25 cellular contexts compared by ENCODE assay signal in the genomic region with DNA sequence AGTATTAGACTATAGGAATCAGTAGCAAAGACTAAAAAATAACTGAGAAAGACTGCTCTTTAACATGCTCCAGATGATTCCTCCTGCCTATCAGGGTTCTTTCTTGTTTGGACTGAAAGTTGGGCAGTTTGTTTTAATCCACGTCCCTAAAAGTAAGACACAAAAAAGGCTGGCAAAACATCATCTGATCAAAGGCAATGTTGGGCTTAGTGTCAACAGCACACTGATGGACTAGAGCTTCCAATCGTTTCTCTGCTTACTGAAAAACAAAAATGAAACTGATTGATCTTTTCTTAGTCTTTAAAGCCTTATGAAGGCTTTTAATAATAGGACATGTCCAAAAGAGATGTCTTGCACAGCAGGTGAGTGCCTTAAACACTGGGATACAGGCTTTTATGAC.
DNase-seq lines count a peak whose midpoint lies in the region; ATAC-seq, FAIRE-seq and TF ChIP-seq lines count a peak whose summit lies in the region.
"Had no signal": no experiment of that assay in that cellular context is flagged by ENCODE, and none has a peak within 500 bp of the region (broad histone marks: within the 10 kb centered on the region; RNA-seq: fewer than 3 reads in every experiment).

No MANE protein-coding gene starts in this region.

- H4K20me1 ChIP-seq in GM23338 (replicated peaks; ENCODE audit: insufficient read depth) (peaks cover 21% of the 10 kb centered on the region; the same call in 1 of the 2 replicates), H1 (replicated peaks in 1 of 2; ENCODE audit: control insufficient read depth in 1 of 2, insufficient read depth in 2 of 2, low read length in 2 of 2) (peaks cover 16 to 17% of the 10 kb centered on the region in 2 experiments)
- H4K20me1 ChIP-seq: BLaER1 treated with 17β-estradiol and CSF1 and Interleukin-3, amounts not matched to agents 10 nM and 100 nM had no signal

- TF ChIP-seq CTCF in GM23338 (conservative IDR thresholded peaks at IDR 0.05; ENCODE audit: low read depth in 2 of 2): no peak
- no peak for TF ChIP-seq CTCF in H1 (IDR thresholded peaks at IDR 0.05; ENCODE audit: control extremely low read depth in 1 of 3, insufficient read depth in 1 of 3, low read depth in 1 of 3, low read length in 3 of 3)
- TF ChIP-seq CTCF in adrenal gland (IDR thresholded peaks at IDR 0.05): no peak
- no peak for TF ChIP-seq CTCF in glutamatergic neuron (IDR thresholded peaks at IDR 0.05; ENCODE audit: partially characterized antibody, unreplicated experiment)

- H2BK20ac ChIP-seq in H1 (ENCODE audit: low read length): no peak overlapping the region

- intact Hi-C loops in adrenal gland (cut with DNase I): no loop called here

- H3K27me3 Mint-ChIP-seq in GM23338 (ENCODE audit: insufficient read depth, low read depth, poor library complexity) (peaks cover 27% of the 10 kb centered on the region), glutamatergic neuron (ENCODE audit: unreplicated experiment) (peaks cover 2% of the 10 kb centered on the region)
- H3K27me3 Mint-ChIP-seq: CD4-positive, alpha-beta T cell; CD8-positive, alpha-beta memory T cell had no signal

- H2AFZ ChIP-seq in GM23338: no peak overlapping the region
- no peak overlapping the region for H2AFZ ChIP-seq in H1 (ENCODE audit: low read length)
- H2AFZ ChIP-seq in neuron (ENCODE audit: low read depth, low read length): peak overlapping the region; percentile 61

- H2BK5ac ChIP-seq in H1 (ENCODE audit: low read depth, low read length): no peak overlapping the region

- no peak overlapping the region for H2BK120ac ChIP-seq in H1 (replicated peaks; ENCODE audit: low read depth, low read length)

- POLR2A ChIA-PET in H1 (lab: Charles Lee; ENCODE audit: partially characterized antibody): interaction anchor here (1.0 to 2.1 kb wide), 4 partner anchors 12 to 113 kb away, joined by 3 to 13 read pairs (median 3); no protein-coding TSS in a partner anchor

- ATAC-seq in GM23338: no peak
- ATAC-seq: GM12878, HCT116 had no signal

- H3K23me2 ChIP-seq in H1 (ENCODE audit: low read depth, low read length): peaks cover 11% of the 10 kb centered on the region

- no peak for TF ChIP-seq RAD21 in H1 (IDR thresholded peaks at IDR 0.05 in 1 of 2, conservative IDR thresholded peaks at IDR 0.05 in 1 of 2; ENCODE audit: low read depth in 2 of 2, low read length in 2 of 2)

- no peaks in the 10 kb centered on the region for H3K9me3 Mint-ChIP-seq in GM23338
- H3K9me3 Mint-ChIP-seq in glutamatergic neuron (ENCODE audit: unreplicated experiment): peaks cover 7% of the 10 kb centered on the region

- no peaks in the 10 kb centered on the region for H3K9me2 ChIP-seq in GM23338 (ENCODE audit: insufficient read depth)

- H3K4me1 ChIP-seq in GM23338 (ENCODE audit: insufficient read depth) (peaks cover 52% of the 10 kb centered on the region), HUES64 (ENCODE audit: insufficient read depth, low read length) (peaks cover 47% of the 10 kb centered on the region), H1 (replicated peaks in 1 of 4; ENCODE audit: control insufficient read depth in 3 of 4, insufficient read depth in 4 of 4, low read length in 3 of 4) (peaks cover 0 to 18% (median 7%) of the 10 kb centered on the region in 4 experiments; a peak in 3 of 7 replicates), neuron (ENCODE audit: insufficient read depth, low read length) (peaks cover 9% of the 10 kb centered on the region), adrenal gland (replicated peaks in 1 of 2) (no peaks in the 10 kb centered on the region)
- H3K4me1 ChIP-seq: BE2C; BLaER1 treated with 17β-estradiol and CSF1 and Interleukin-3, amounts not matched to agents 10 nM and 100 nM had no signal

- peaks cover 42% of the 10 kb centered on the region for H3K79me2 ChIP-seq in GM23338 (replicated peaks; ENCODE audit: insufficient read depth)
- H3K79me2 ChIP-seq in H1 (ENCODE audit: control insufficient read depth in 1 of 2, insufficient read depth in 2 of 2, low read length in 2 of 2): peaks cover 3 to 43% of the 10 kb centered on the region in 2 experiments; a peak in 3 of 4 replicates

- no peaks in the 10 kb centered on the region for H3K79me1 ChIP-seq in H1 (ENCODE audit: low read depth, low read length)

- H3K36me3 Mint-ChIP-seq in GM23338 (ENCODE audit: low read depth): peaks cover 57% of the 10 kb centered on the region
- H3K36me3 Mint-ChIP-seq in glutamatergic neuron (ENCODE audit: unreplicated experiment): no peaks in the 10 kb centered on the region
- H3K36me3 Mint-ChIP-seq: CD14-positive monocyte had no signal

- H3K9ac ChIP-seq in HUES64 (ENCODE audit: low read depth, low read length) (no peak overlapping the region), H1 (replicated peaks in 1 of 4; ENCODE audit: extremely low read depth in 1 of 4, low read depth in 3 of 4, low read length in 3 of 4) (no peak overlapping the region; a peak in 1 of 7 replicates)
- H3K9ac ChIP-seq: BLaER1 treated with 17β-estradiol and CSF1 and Interleukin-3, amounts not matched to agents 10 nM and 100 nM had no signal

- no peak overlapping the region for H3K18ac ChIP-seq in H1 (ENCODE audit: extremely low read depth, low read length)

- no peak overlapping the region for H3K14ac ChIP-seq in H1 (ENCODE audit: insufficient read length)

- peak overlapping the region; percentile 83 for H3K4me2 ChIP-seq in GM23338
- H3K4me2 ChIP-seq in H1 (ENCODE audit: insufficient read depth in 1 of 2, low read depth in 2 of 2, low read length in 2 of 2): no peak overlapping the region
- H3K4me2 ChIP-seq: BLaER1 treated with 17β-estradiol and CSF1 and Interleukin-3, amounts not matched to agents 10 nM and 100 nM had no signal

- CTCF ChIA-PET in H1 (lab: Charles Lee; ENCODE audit: partially characterized antibody): no interaction called here

- no peak overlapping the region for H3K23ac ChIP-seq in H1 (ENCODE audit: insufficient read length)

- 77% methylated on average over 2 of the region's 2 CpGs for WGBS in HUES64
- WGBS in H1 (ENCODE audit: extremely low coverage in 1 of 2, insufficient coverage in 1 of 2, insufficient read length in 1 of 2, insufficient replicate concordance in 2 of 2, low coverage in 1 of 2, low lambda C conversion rate in 2 of 2, missing lambda C conversion rate in 1 of 2), 2 experiments: 58% methylated on average over 2 of the region's 2 CpGs; no CpG with 5 or more reads in 1 of the 2 experiments
- 24 to 47% (median 39%) methylated on average over 2 of the region's 2 CpGs for WGBS in adrenal gland, 4 donors

- no peak overlapping the region for H3K4me3 ChIP-seq in GM23338
- no peak overlapping the region for H3K4me3 ChIP-seq in HUES64 (ENCODE audit: low read length)
- no peak overlapping the region for H3K4me3 ChIP-seq in H1 (ENCODE audit: extremely low read depth in 1 of 4, insufficient read depth in 2 of 4, low read depth in 3 of 4, low read length in 4 of 4)
- no peak overlapping the region for H3K4me3 ChIP-seq in neuron (ENCODE audit: low read length)
- no peak overlapping the region for H3K4me3 ChIP-seq in adrenal gland
- H3K4me3 ChIP-seq: BLaER1 treated with 17β-estradiol and CSF1 and Interleukin-3, amounts not matched to agents 10 nM and 100 nM; GM12878 had no signal

- H3K4ac ChIP-seq in H1 (replicated peaks; ENCODE audit: insufficient read length, low read depth, low read length): no peak overlapping the region

- no peak overlapping the region for H4K91ac ChIP-seq in H1 (replicated peaks; ENCODE audit: insufficient read length, low read length)

- TF ChIP-seq EP300 in H1 (IDR thresholded peaks at IDR 0.05; ENCODE audit: borderline replicate concordance in 1 of 2, low read depth in 2 of 2, low read length in 2 of 2): no peak

- peak overlapping the region; percentile 88 for H3K27ac Mint-ChIP-seq in GM23338
- H3K27ac Mint-ChIP-seq in glutamatergic neuron (ENCODE audit: unreplicated experiment): no peak overlapping the region
- H3K27ac Mint-ChIP-seq: CD14-positive monocyte; CD4-positive, alpha-beta T cell; CD8-positive, alpha-beta memory T cell had no signal

- DNase-seq in GM23338 (ENCODE audit: low spot score) (no peak), H1 (ENCODE audit: low read depth in 1 of 2, low spot score in 2 of 2) (no peak), ecto neural progenitor cell (ENCODE audit: low spot score) (no peak), adrenal gland (no peak), glutamatergic neuron (no peak), NCI-H1092 (lab: John Stamatoyannopoulos, UW) (no peak)
- DNase-seq: AML-193; BE2C; CD4-positive, alpha-beta T cell; CD8-positive, alpha-beta memory T cell; DMS 273 treated with DMSO at 0.1 percent for 48 hours; DMS79; EL; GDM1; GOT3; H7 had no signal

- H3K27me3 ChIP-seq in GM23338 (ENCODE audit: insufficient read depth) (no peaks in the 10 kb centered on the region), HUES64 (ENCODE audit: insufficient read depth, low read length) (no peaks in the 10 kb centered on the region), H1 (replicated peaks in 1 of 4; ENCODE audit: control insufficient read depth in 3 of 4, extremely low read depth in 1 of 4, insufficient read depth in 3 of 4, low read length in 3 of 4) (no peaks in the 10 kb centered on the region), neuron (ENCODE audit: insufficient read depth, low read length) (no peaks in the 10 kb centered on the region), adrenal gland (no peaks in the 10 kb centered on the region)
- H3K27me3 ChIP-seq: BE2C; BLaER1 treated with 17β-estradiol and CSF1 and Interleukin-3, amounts not matched to agents 10 nM and 100 nM had no signal

- H4K8ac ChIP-seq in H1 (ENCODE audit: extremely low read depth, insufficient read depth, low read length): no peak overlapping the region

- no peak overlapping the region for H4K5ac ChIP-seq in H1 (ENCODE audit: insufficient read length, low read depth, low read length)

- H3F3A ChIP-seq in GM23338 (replicated peaks; ENCODE audit: low read depth): peaks cover 32% of the 10 kb centered on the region

- H3K56ac ChIP-seq in H1 (replicated peaks; ENCODE audit: insufficient read length, low read depth, low read length): no peak overlapping the region

- peak overlapping the region; percentile 27 for H3K27ac ChIP-seq in GM23338 (ENCODE audit: low read depth)
- peak overlapping the region; percentile 53; the same call in 1 of the 2 replicates for H3K27ac ChIP-seq in HUES64 (ENCODE audit: low read depth, low read length)
- no peak overlapping the region for H3K27ac ChIP-seq in H1 (ENCODE audit: low read depth, low read length)
- H3K27ac ChIP-seq in adrenal gland: no peak overlapping the region
- H3K27ac ChIP-seq: 22Rv1; BLaER1 treated with 17β-estradiol and CSF1 and Interleukin-3, amounts not matched to agents 10 nM and 100 nM had no signal

- H3K36me3 ChIP-seq in GM23338 (ENCODE audit: insufficient read depth) (peaks cover 44% of the 10 kb centered on the region), HUES64 (ENCODE audit: insufficient read depth, low read length) (peaks cover 53% of the 10 kb centered on the region), H1 (ENCODE audit: control insufficient read depth in 2 of 4, insufficient read depth in 4 of 4, low read length in 3 of 4) (peaks cover 0 to 57% (median 25%) of the 10 kb centered on the region in 4 experiments; a peak in 7 of 8 replicates), neuron (ENCODE audit: insufficient read depth, low read length) (no peaks in the 10 kb centered on the region), adrenal gland (replicated peaks in 1 of 2) (no peaks in the 10 kb centered on the region)
- H3K36me3 ChIP-seq: BE2C; BLaER1 treated with 17β-estradiol and CSF1 and Interleukin-3, amounts not matched to agents 10 nM and 100 nM had no signal

- H3K4me3 Mint-ChIP-seq in GM23338 (peak overlapping the region; percentile 17; the same call in 1 of the 3 replicates), glutamatergic neuron (ENCODE audit: unreplicated experiment) (no peak overlapping the region)
- H3K4me3 Mint-ChIP-seq: CD14-positive monocyte; CD4-positive, alpha-beta T cell; CD8-positive, alpha-beta memory T cell had no signal

- H3K9me3 ChIP-seq in HUES64 (ENCODE audit: insufficient read depth, low read depth, low read length) (no peaks in the 10 kb centered on the region), H1 (ENCODE audit: insufficient read depth in 2 of 2, low read depth in 1 of 2, low read length in 1 of 2) (no peaks in the 10 kb centered on the region), neuron (ENCODE audit: low read length) (no peaks in the 10 kb centered on the region), adrenal gland (replicated peaks in 1 of 3) (no peaks in the 10 kb centered on the region)
- H3K9me3 ChIP-seq: BE2C; BLaER1 treated with 17β-estradiol and CSF1 and Interleukin-3, amounts not matched to agents 10 nM and 100 nM had no signal

- H2BK12ac ChIP-seq in H1 (ENCODE audit: low read depth, low read length): no peak overlapping the region

- no peak overlapping the region for H2BK15ac ChIP-seq in H1 (ENCODE audit: low read length)

- peak; percentile 32 for FAIRE-seq in H1 (lab: Jason Lieb, UNC)
- FAIRE-seq: A204.1, D721Med, GM12878 had no signal

- no peak overlapping the region for H2AK5ac ChIP-seq in H1 (ENCODE audit: low read depth, low read length)

- peaks cover 58% of the 10 kb centered on the region for H3K4me1 Mint-ChIP-seq in GM23338
- peaks cover 8% of the 10 kb centered on the region for H3K4me1 Mint-ChIP-seq in glutamatergic neuron (ENCODE audit: low read depth, unreplicated experiment)
- H3K4me1 Mint-ChIP-seq: CD14-positive monocyte; CD8-positive, alpha-beta memory T cell had no signal

- TF ChIP-seq POLR2A in H1 (IDR thresholded peaks at IDR 0.05; ENCODE audit: control extremely low read depth in 1 of 2, low read depth in 2 of 2, low read length in 2 of 2): peak; percentile 80 to 93; a peak in 2 of 3 replicates
- no peak for TF ChIP-seq POLR2A in adrenal gland (IDR thresholded peaks at IDR 0.05)

Comparison
In these comparisons a context has a peak if more than half of its experiments do, and no peak if none do; other contexts are left out.
1. H3K27ac ChIP-seq: peak in GM23338 (single experiment) and HUES64 (single experiment); none in H1 (single experiment) and adrenal gland (0 of 5).
2. POLR2A ChIP-seq: peak in H1 (2 of 2); none in adrenal gland (0 of 2).